ENCODE assay signal across 15 cellular contexts in the genomic region with DNA sequence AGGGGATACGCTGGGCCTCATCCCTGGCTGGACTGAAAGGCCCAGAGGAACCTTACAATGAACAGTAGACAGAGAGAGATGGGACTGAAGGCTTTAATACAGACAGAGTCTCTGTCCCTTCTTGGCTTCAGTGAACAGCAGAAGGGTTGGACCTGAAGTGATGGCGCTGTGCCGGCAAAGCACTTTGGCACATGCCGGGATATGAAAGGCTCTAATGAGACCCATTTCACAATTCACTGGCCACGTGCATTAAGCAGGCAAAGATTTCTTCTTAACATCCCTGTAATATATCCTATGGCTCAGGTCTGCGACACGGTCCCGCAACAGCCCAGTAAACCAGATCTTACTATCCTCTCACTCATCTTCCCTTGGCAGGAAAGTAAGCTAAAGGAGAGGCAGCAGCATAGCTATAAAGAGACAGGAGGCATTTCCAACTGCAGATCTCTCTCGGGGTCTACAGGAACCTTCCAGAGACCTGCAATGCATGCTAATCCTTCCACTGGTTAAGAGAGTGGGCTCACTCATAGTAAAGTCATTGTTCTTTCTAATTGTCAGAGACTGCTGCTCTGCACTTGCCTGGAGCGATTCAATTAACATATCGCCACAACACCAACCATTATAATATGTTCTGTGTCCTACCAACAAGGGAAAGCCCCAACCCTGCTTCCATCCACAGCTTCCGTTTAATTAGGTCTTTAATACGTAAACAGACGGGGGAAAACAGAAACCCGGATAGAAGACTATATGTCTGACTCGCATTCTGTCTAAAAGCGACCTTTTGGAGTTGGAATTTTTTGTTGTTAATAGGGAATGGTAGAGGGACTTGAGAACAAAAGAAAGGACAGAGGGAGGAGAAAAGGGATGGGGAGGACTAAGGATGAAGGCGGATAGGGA.
DNase-seq lines count a peak whose midpoint lies in the region; ATAC-seq and TF ChIP-seq lines count a peak whose summit lies in the region.
"Had no signal": no experiment of that assay in that cellular context is flagged by ENCODE, and none has a peak within 500 bp of the region (broad histone marks: within the 10 kb centered on the region; RNA-seq: fewer than 3 reads in every experiment).

No MANE protein-coding gene starts in this region.

- no peaks in the 10 kb centered on the region for H3K79me2 ChIP-seq in H9 (ENCODE audit: insufficient read depth, low read length)
- H3K79me2 ChIP-seq: hepatocyte had no signal

- H2BK5ac ChIP-seq in H9 (ENCODE audit: insufficient read length, low read length): no peak overlapping the region

- intact Hi-C loops in right cardiac atrium (cut with DNase I) (no loop called here), right lobe of liver (cut with DNase I) (no loop called here)

- no peaks in the 10 kb centered on the region for H3K36me3 Mint-ChIP-seq in H9 (ENCODE audit: insufficient read depth in 1 of 3, low read depth in 3 of 3)
- H3K36me3 Mint-ChIP-seq in natural killer cell treated with Interleukin-12 subunit alpha and Interleukin-12 subunit beta and Interleukin-15 and Interleukin-18, amount 100 ng/mL, for 72 hours: no peaks in the 10 kb centered on the region
- H3K36me3 Mint-ChIP-seq: activated CD8-positive, alpha-beta memory T cell treated with anti-CD3 and anti-CD28 coated beads, Interleukin-2, amount 10 ng/mL, durations not matched to agents 7 days and 5 days had no signal

- peak overlapping the region; percentile 12 for H3K4me3 ChIP-seq in right cardiac atrium (ENCODE audit: low read length)
- no peak overlapping the region for H3K4me3 ChIP-seq in rectal smooth muscle tissue (ENCODE audit: low read length)
- H3K4me3 ChIP-seq in suprapubic skin: no peak overlapping the region
- no peak overlapping the region for H3K4me3 ChIP-seq in effector memory CD4-positive, alpha-beta T cell (ENCODE audit: insufficient read depth, low read depth, low read length, poor library complexity, severe bottlenecking)
- no peak overlapping the region for H3K4me3 ChIP-seq in right lobe of liver
- H3K4me3 ChIP-seq: hepatocyte, mucosa of descending colon had no signal

- H3K4me3 Mint-ChIP-seq in H9: no peak overlapping the region
- no peak overlapping the region for H3K4me3 Mint-ChIP-seq in natural killer cell treated with Interleukin-12 subunit alpha and Interleukin-12 subunit beta and Interleukin-15 and Interleukin-18, amount 100 ng/mL, for 72 hours
- H3K4me3 Mint-ChIP-seq: activated CD8-positive, alpha-beta memory T cell treated with anti-CD3 and anti-CD28 coated beads, Interleukin-2, amount 10 ng/mL, durations not matched to agents 7 days and 5 days; B cell had no signal

- H3K4ac ChIP-seq in H9 (ENCODE audit: low read depth, low read length): no peak overlapping the region

- H3K9me3 Mint-ChIP-seq in H9: no peaks in the 10 kb centered on the region
- H3K9me3 Mint-ChIP-seq in natural killer cell treated with Interleukin-12 subunit alpha and Interleukin-12 subunit beta and Interleukin-15 and Interleukin-18, amount 100 ng/mL, for 72 hours: peaks cover 25% of the 10 kb centered on the region

- H3K18ac ChIP-seq in H9 (ENCODE audit: insufficient read length, low read depth, low read length): peak overlapping the region; percentile 75

- H3K4me1 ChIP-seq in H9 (ENCODE audit: insufficient read depth, low read length) (peaks cover 4% of the 10 kb centered on the region; the same call in 1 of the 2 replicates), right cardiac atrium (ENCODE audit: control insufficient read depth, insufficient read depth, low read length) (no peaks in the 10 kb centered on the region), rectal smooth muscle tissue (ENCODE audit: control insufficient read depth, insufficient read depth, low read length) (peaks cover 3% of the 10 kb centered on the region), suprapubic skin (peaks cover 3% of the 10 kb centered on the region), right lobe of liver (no peaks in the 10 kb centered on the region)
- no peaks in the 10 kb centered on the region for H3K4me1 ChIP-seq in effector memory CD4-positive, alpha-beta T cell (ENCODE audit: control insufficient read depth, insufficient read depth, low read length, poor library complexity, severe bottlenecking)

- H3K14ac ChIP-seq in H9 (ENCODE audit: insufficient read depth, low read length): peak overlapping the region; percentile 58; the same call in 1 of the 2 replicates

- H2AFZ ChIP-seq in H9 (ENCODE audit: low read length): no peak overlapping the region
- H2AFZ ChIP-seq: hepatocyte had no signal

- no peak overlapping the region for H2BK15ac ChIP-seq in H9 (ENCODE audit: low read depth, low read length)

- no peak for TF ChIP-seq EP300 in suprapubic skin (IDR thresholded peaks at IDR 0.05)

- H3K23me2 ChIP-seq in H9 (ENCODE audit: insufficient read length, low read depth, low read length, poor library complexity, severe bottlenecking): no peaks in the 10 kb centered on the region

- H3K9ac ChIP-seq in H9 (ENCODE audit: extremely low read depth, insufficient read length, low read length): no peak overlapping the region
- H3K9ac ChIP-seq in rectal smooth muscle tissue (ENCODE audit: low read length): no peak overlapping the region

- no peak overlapping the region for H4K91ac ChIP-seq in H9 (ENCODE audit: insufficient read length, low read depth, low read length)

- no peak overlapping the region for H3K56ac ChIP-seq in H9 (ENCODE audit: insufficient read length, low read depth, low read length)

- H3K27me3 Mint-ChIP-seq in H9 (ENCODE audit: low read depth): peaks cover 12% of the 10 kb centered on the region
- no peaks in the 10 kb centered on the region for H3K27me3 Mint-ChIP-seq in natural killer cell treated with Interleukin-12 subunit alpha and Interleukin-12 subunit beta and Interleukin-15 and Interleukin-18, amount 100 ng/mL, for 72 hours
- H3K27me3 Mint-ChIP-seq: activated CD8-positive, alpha-beta memory T cell treated with anti-CD3 and anti-CD28 coated beads, Interleukin-2, amount 10 ng/mL, durations not matched to agents 7 days and 5 days; B cell had no signal

- no peaks in the 10 kb centered on the region for H3K9me3 ChIP-seq in H9 (ENCODE audit: control insufficient read depth, low read depth, low read length)
- H3K9me3 ChIP-seq in right cardiac atrium (ENCODE audit: control insufficient read depth, low read length): no peaks in the 10 kb centered on the region
- H3K9me3 ChIP-seq in suprapubic skin: no peaks in the 10 kb centered on the region
- no peaks in the 10 kb centered on the region for H3K9me3 ChIP-seq in effector memory CD4-positive, alpha-beta T cell (ENCODE audit: control insufficient read depth, low read length)
- H3K9me3 ChIP-seq in right lobe of liver: no peaks in the 10 kb centered on the region
- H3K9me3 ChIP-seq: mucosa of descending colon had no signal

- peak; percentile 24; the same call in 2 of the 3 replicates for ATAC-seq in SK-N-SH treated with all-trans-retinoic acid at 6 μM for 48 hours
- ATAC-seq in right cardiac atrium: peak; percentile 62 to 82
- ATAC-seq in natural killer cell treated with Interleukin-12 subunit alpha and Interleukin-12 subunit beta and Interleukin-15 and Interleukin-18, amount 100 ng/mL, for 72 hours: no peak
- no peak for ATAC-seq in right lobe of liver
- ATAC-seq: activated CD8-positive, alpha-beta memory T cell treated with anti-CD3 and anti-CD28 coated beads, Interleukin-2, amount 10 ng/mL, durations not matched to agents 7 days and 5 days; mucosa of descending colon had no signal

- no peak overlapping the region for H4K5ac ChIP-seq in H9 (ENCODE audit: insufficient read length, low read depth, low read length)

- H3K27me3 ChIP-seq in H9 (ENCODE audit: insufficient read depth, low read length): no peaks in the 10 kb centered on the region
- no peaks in the 10 kb centered on the region for H3K27me3 ChIP-seq in right cardiac atrium (ENCODE audit: control insufficient read depth, insufficient read depth)
- no peaks in the 10 kb centered on the region for H3K27me3 ChIP-seq in rectal smooth muscle tissue (ENCODE audit: control insufficient read depth, insufficient read depth, low read length)
- no peaks in the 10 kb centered on the region for H3K27me3 ChIP-seq in suprapubic skin
- H3K27me3 ChIP-seq in effector memory CD4-positive, alpha-beta T cell (replicated peaks; ENCODE audit: control insufficient read depth, insufficient read depth, low read length, poor library complexity, severe bottlenecking): no peaks in the 10 kb centered on the region
- no peaks in the 10 kb centered on the region for H3K27me3 ChIP-seq in right lobe of liver
- H3K27me3 ChIP-seq: hepatocyte had no signal

- H2BK20ac ChIP-seq in H9 (ENCODE audit: low read depth, low read length, poor library complexity, severe bottlenecking): no peak overlapping the region

- DNase-seq in H9: no peak
- peak; percentile 68 to 86 (median 80) for DNase-seq in right cardiac atrium
- DNase-seq in suprapubic skin (ENCODE audit: low spot score in 2 of 2): no peak
- DNase-seq in effector memory CD4-positive, alpha-beta T cell: no peak
- no peak for DNase-seq in natural killer cell treated with Interleukin-12 subunit alpha and Interleukin-12 subunit beta and Interleukin-15 and Interleukin-18, amount 100 ng/mL, for 72 hours (ENCODE audit: low spot score)
- DNase-seq in right lobe of liver: no peak
- DNase-seq: activated CD8-positive, alpha-beta memory T cell treated with anti-CD3 and anti-CD28 coated beads, Interleukin-2, amount 10 ng/mL, durations not matched to agents 7 days and 5 days; mucosa of descending colon; NCI-H1694; OCI-M1; T1000 had no signal

- H2BK12ac ChIP-seq in H9 (ENCODE audit: insufficient read length, low read depth, low read length): no peak overlapping the region

- H3T11ph ChIP-seq in H9 (ENCODE audit: low read length): no peak overlapping the region

- H3K27ac Mint-ChIP-seq in H9: no peak overlapping the region
- no peak overlapping the region for H3K27ac Mint-ChIP-seq in natural killer cell treated with Interleukin-12 subunit alpha and Interleukin-12 subunit beta and Interleukin-15 and Interleukin-18, amount 100 ng/mL, for 72 hours
- H3K27ac Mint-ChIP-seq: activated CD8-positive, alpha-beta memory T cell treated with anti-CD3 and anti-CD28 coated beads, Interleukin-2, amount 10 ng/mL, durations not matched to agents 7 days and 5 days; B cell had no signal

- peaks cover 17 to 22% of the 10 kb centered on the region in 2 experiments for H3K4me1 Mint-ChIP-seq in H9
- no peaks in the 10 kb centered on the region for H3K4me1 Mint-ChIP-seq in natural killer cell treated with Interleukin-12 subunit alpha and Interleukin-12 subunit beta and Interleukin-15 and Interleukin-18, amount 100 ng/mL, for 72 hours (ENCODE audit: low read depth in 2 of 2)
- H3K4me1 Mint-ChIP-seq: activated CD8-positive, alpha-beta memory T cell treated with anti-CD3 and anti-CD28 coated beads, Interleukin-2, amount 10 ng/mL, durations not matched to agents 7 days and 5 days; B cell had no signal

- H3K27ac ChIP-seq in H9 (ENCODE audit: insufficient read length, low read depth, low read length) (no peak overlapping the region), right cardiac atrium (ENCODE audit: low read length) (no peak overlapping the region), rectal smooth muscle tissue (ENCODE audit: low read depth, low read length) (peak overlapping the region; percentile 17), suprapubic skin (no peak overlapping the region), right lobe of liver (no peak overlapping the region)
- no peak overlapping the region for H3K27ac ChIP-seq in effector memory CD4-positive, alpha-beta T cell (ENCODE audit: insufficient read depth, low read length, poor library complexity, severe bottlenecking)
- H3K27ac ChIP-seq: hepatocyte had no signal

- H2BK120ac ChIP-seq in H9 (ENCODE audit: low read depth, low read length, poor library complexity, severe bottlenecking): no peak overlapping the region

- no peak overlapping the region for H2AK5ac ChIP-seq in H9 (ENCODE audit: insufficient read length, low read length)

- no peak overlapping the region for H3K23ac ChIP-seq in H9 (ENCODE audit: insufficient read length, low read depth, low read length)

- no peak overlapping the region for H3K4me2 ChIP-seq in H9 (ENCODE audit: insufficient read depth, insufficient read length, low read length)
- H3K4me2 ChIP-seq: hepatocyte had no signal

- H3K79me1 ChIP-seq in H9 (ENCODE audit: insufficient read depth, low read depth, low read length, poor library complexity, severe bottlenecking): no peaks in the 10 kb centered on the region

- H3K36me3 ChIP-seq in rectal smooth muscle tissue (ENCODE audit: control insufficient read depth, insufficient read depth, low read length) (no peaks in the 10 kb centered on the region), suprapubic skin (no peaks in the 10 kb centered on the region), right lobe of liver (no peaks in the 10 kb centered on the region)
- H3K36me3 ChIP-seq in effector memory CD4-positive, alpha-beta T cell (ENCODE audit: control insufficient read depth, insufficient read depth, low read length): no peaks in the 10 kb centered on the region

- TF ChIP-seq CTCF in H9 (conservative IDR thresholded peaks at IDR 0.05) (no peak), suprapubic skin (IDR thresholded peaks at IDR 0.05) (no peak), right lobe of liver (IDR thresholded peaks at IDR 0.05) (no peak)

- no CpG with 5 or more reads among the region's 18 CpGs for WGBS in H9 (ENCODE audit: extremely low coverage, insufficient read length, low lambda C conversion rate)
- WGBS in right cardiac atrium: 57% methylated on average over 18 of the region's 18 CpGs
- 68% methylated on average over 18 of the region's 18 CpGs for WGBS in suprapubic skin
- 49% methylated on average over 12 of the region's 18 CpGs for WGBS in right lobe of liver (ENCODE audit: insufficient coverage, low coverage, low lambda C conversion rate, missing lambda C conversion rate)

- H4K20me1 ChIP-seq in H9 (ENCODE audit: control insufficient read depth, insufficient read depth, insufficient read length): no peaks in the 10 kb centered on the region

- TF ChIP-seq POLR2A in suprapubic skin (IDR thresholded peaks at IDR 0.05): no peak
- no peak for TF ChIP-seq POLR2A in right lobe of liver (IDR thresholded peaks at IDR 0.05)

- H4K8ac ChIP-seq in H9 (replicated peaks; ENCODE audit: insufficient read length, low read depth, low read length): no peak overlapping the region

Comparison
In these comparisons a context has a peak if more than half of its experiments do, and no peak if none do; other contexts are left out.
1. DNase-seq: peak in right cardiac atrium (3 of 3); none in H9 (single experiment), suprapubic skin (0 of 2), effector memory CD4-positive, alpha-beta T cell (0 of 3), natural killer cell treated with Interleukin-12 subunit alpha and Interleukin-12 subunit beta and Interleukin-15 and Interleukin-18, amount 100 ng/mL, for 72 hours (single experiment) and right lobe of liver (0 of 3).
2. ATAC-seq: peak in SK-N-SH treated with all-trans-retinoic acid at 6 μM for 48 hours (single experiment) and right cardiac atrium (2 of 2); none in natural killer cell treated with Interleukin-12 subunit alpha and Interleukin-12 subunit beta and Interleukin-15 and Interleukin-18, amount 100 ng/mL, for 72 hours (0 of 2) and right lobe of liver (0 of 4).